ENCODE assay signal across 1 cellular context in the genomic region with DNA sequence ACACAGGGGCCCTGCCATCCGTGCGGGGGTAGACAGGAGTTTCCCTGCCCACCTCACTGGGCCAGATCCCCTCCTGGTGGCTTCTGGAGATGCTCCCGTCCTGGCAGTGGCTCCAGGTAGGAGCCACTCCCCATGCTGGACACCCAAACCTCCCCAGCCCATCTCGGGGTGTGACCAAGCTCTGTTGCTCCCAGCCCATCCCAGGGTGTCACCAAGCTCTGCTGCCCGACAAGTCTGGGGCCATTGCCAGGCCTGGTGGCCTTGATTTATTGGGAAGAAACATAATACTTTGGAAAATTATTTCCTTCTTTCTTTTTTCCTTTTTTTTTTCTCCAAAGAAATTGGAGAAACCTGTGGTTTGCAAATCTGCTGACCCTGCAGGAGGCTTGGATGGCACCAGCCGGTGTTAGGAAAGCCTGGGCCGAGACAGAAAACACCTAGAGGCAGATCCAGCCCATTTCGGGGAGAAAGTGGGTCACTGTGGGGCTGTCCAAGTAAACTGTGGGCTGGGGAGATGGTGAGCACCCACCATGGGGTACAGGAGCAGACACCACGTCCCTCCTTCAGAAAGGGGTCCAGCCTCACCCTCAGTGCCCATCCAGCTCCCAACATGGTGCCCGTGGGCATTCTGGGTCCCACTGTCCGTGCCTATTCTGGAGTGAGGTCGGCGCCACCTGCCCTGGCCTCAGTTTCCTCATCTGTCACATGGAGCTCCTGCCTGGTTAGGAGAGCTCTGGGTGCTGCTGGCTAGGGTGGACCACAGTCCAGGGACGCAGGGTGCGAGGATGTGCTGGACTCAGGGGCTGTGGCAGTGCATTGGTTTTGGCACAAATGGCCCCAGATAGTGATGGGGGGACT.
TF ChIP-seq lines count a peak whose summit lies in the region.

No MANE protein-coding gene starts in this region.

TF ChIP-seq in IMR-90, 13 proteins besides CTCF, POLR2A, EP300 and RAD21 (continued from another document):
- TF ChIP-seq MAZ (IDR thresholded peaks at IDR 0.05; ENCODE audit: borderline replicate concordance, low read depth, low read length) (no peak), FOS (IDR thresholded peaks at IDR 0.05; ENCODE audit: low read depth, low read length) (no peak), CEBPB (IDR thresholded peaks at IDR 0.05; ENCODE audit: low read depth, low read length) (no peak), RCOR1 (IDR thresholded peaks at IDR 0.05; ENCODE audit: insufficient replicate concordance, low read length) (no peak), MAFK (IDR thresholded peaks at IDR 0.05; ENCODE audit: low read depth, low read length) (no peak), BHLHE40 (IDR thresholded peaks at IDR 0.05; ENCODE audit: low read depth, low read length) (no peak)
